In genomic region chr3:71413572-71413971, GRCh38 we compare ENCODE assay signal across 35 cellular contexts.
DNase-seq lines count a peak whose midpoint lies in the region; ATAC-seq, FAIRE-seq and TF ChIP-seq lines count a peak whose summit lies in the region.
"Had no signal": no experiment of that assay in that cellular context is flagged by ENCODE, and none has a peak within 500 bp of the region (broad histone marks: within the 10 kb centered on the region; RNA-seq: fewer than 3 reads in every experiment).

No MANE protein-coding gene starts in this region.

- peak; percentile 81 for FAIRE-seq in endothelial cell of umbilical vein (lab: Jason Lieb, UNC)
- FAIRE-seq: frontal cortex, GM12892, H1, kidney had no signal

- WGBS in smooth muscle cell (ENCODE audit: low lambda C conversion rate) = 76% methylated on average over 3 of the region's 3 CpGs

- H4K20me1 ChIP-seq in endothelial cell of umbilical vein (replicated peaks; ENCODE audit: control insufficient read depth, extremely low read depth, insufficient read depth, low read length) (no peaks in the 10 kb centered on the region), smooth muscle cell (ENCODE audit: low read depth) (no peaks in the 10 kb centered on the region)

- H3K36me3 Mint-ChIP-seq in activated T-cell treated with anti-CD3 and anti-CD28 coated beads, Interleukin-2, amount 50 U/mL, for 72 hours (ENCODE audit: insufficient read depth in 2 of 2) = no peaks in the 10 kb centered on the region
- no peaks in the 10 kb centered on the region for H3K36me3 Mint-ChIP-seq in progenitor cell of endocrine pancreas (ENCODE audit: insufficient read depth)

- H3K9me3 Mint-ChIP-seq in activated T-cell treated with anti-CD3 and anti-CD28 coated beads, Interleukin-2, amount 50 U/mL, for 72 hours = no peaks in the 10 kb centered on the region
- no peaks in the 10 kb centered on the region for H3K9me3 Mint-ChIP-seq in progenitor cell of endocrine pancreas (ENCODE audit: low read depth)
- H3K9me3 Mint-ChIP-seq: activated naive CD8-positive, alpha-beta T cell treated with anti-CD3 and anti-CD28 coated beads, Interleukin-2, amount 10 ng/mL, durations not matched to agents 7 days and 5 days; effector memory CD8-positive, alpha-beta T cell; stimulated activated naive CD8-positive, alpha-beta T cell treated with anti-CD3 and anti-CD28 coated beads, Interleukin-15, Interleukin-2, amounts not matched to agents 100 ng/mL and 50 ng/mL, for 24 hours had no signal

- no peak for ATAC-seq in activated T-cell treated with anti-CD3 and anti-CD28 coated beads, Interleukin-2, amount 50 U/mL, for 72 hours (replicated peaks in 1 of 2)
- peak; percentile 51; the same call in 2 of the 3 replicates for ATAC-seq in RWPE2 (ENCODE audit: low read depth)
- ATAC-seq: effector memory CD8-positive, alpha-beta T cell; SK-N-SH treated with all-trans-retinoic acid at 6 μM for 48 hours had no signal

- H3K27ac Mint-ChIP-seq in activated T-cell treated with anti-CD3 and anti-CD28 coated beads, Interleukin-2, amount 50 U/mL, for 72 hours = peak overlapping the region; percentile 6
- H3K27ac Mint-ChIP-seq in progenitor cell of endocrine pancreas = no peak overlapping the region
- H3K27ac Mint-ChIP-seq: activated naive CD8-positive, alpha-beta T cell treated with anti-CD3 and anti-CD28 coated beads, Interleukin-2, amount 10 ng/mL, durations not matched to agents 7 days and 5 days had no signal

- intact Hi-C loops in endothelial cell of umbilical vein (cut with micrococcal nuclease) = no loop called here

- H3K9ac ChIP-seq in endothelial cell of umbilical vein (replicated peaks; ENCODE audit: extremely low read depth, insufficient read depth, low read length) = peak overlapping the region; percentile 32
- no peak overlapping the region for H3K9ac ChIP-seq in smooth muscle cell (ENCODE audit: low read depth)
- H3K9ac ChIP-seq: parathyroid adenoma had no signal

- no peak for DNase-seq in activated T-cell treated with anti-CD3 and anti-CD28 coated beads, Interleukin-2, amount 50 U/mL, for 72 hours
- DNase-seq in activated T-cell treated with anti-CD3 and anti-CD28 coated beads for 4 hours = no peak
- no peak for DNase-seq in RWPE2 (ENCODE audit: low spot score)
- peak; percentile 53 for DNase-seq in endothelial cell of umbilical vein (ENCODE audit: low read depth, low spot score)
- DNase-seq in smooth muscle cell (lab: John Stamatoyannopoulos, UW; ENCODE audit: unreplicated experiment) = no peak
- DNase-seq in G401 (ENCODE audit: low spot score) = no peak
- DNase-seq in progenitor cell of endocrine pancreas (ENCODE audit: low spot score, unreplicated experiment) = no peak
- DNase-seq in HuH-7.5 (ENCODE audit: low spot score) = no peak
- DNase-seq: 8988T; activated CD4-positive, CD25-positive, alpha-beta regulatory T cell treated with anti-CD3 and anti-CD28 coated beads, Interleukin-2, amount 50 U/mL, for 72 hours; activated naive CD8-positive, alpha-beta T cell treated with anti-CD3 and anti-CD28 coated beads, Interleukin-2, amount 10 ng/mL, durations not matched to agents 7 days and 5 days; caudate nucleus; cortex of kidney; DMS153; effector memory CD8-positive, alpha-beta T cell; heart right ventricle; Kasumi-1; kidney; NCI-H1436; NCI-H226; NCI-H526 treated with DMSO at 0.1 percent for 48 hours; NK-92 treated with Interleukin-12 subunit alpha and Interleukin-12 subunit beta, amount 100 ng/mL, for 24 hours; PC-9; Right ventricle myocardium superior; stimulated activated CD4-positive, alpha-beta T cell treated with anti-CD3 and anti-CD28 coated beads, Interleukin-1b, Interleukin-23, amount 100 ng/mL, for 48 hours; T-helper 2 cell; testis had no signal

- no peaks in the 10 kb centered on the region for H3K27me3 Mint-ChIP-seq in activated T-cell treated with anti-CD3 and anti-CD28 coated beads, Interleukin-2, amount 50 U/mL, for 72 hours (ENCODE audit: low read depth)
- H3K27me3 Mint-ChIP-seq in progenitor cell of endocrine pancreas = no peaks in the 10 kb centered on the region
- H3K27me3 Mint-ChIP-seq: activated naive CD8-positive, alpha-beta T cell treated with anti-CD3 and anti-CD28 coated beads, Interleukin-2, amount 10 ng/mL, durations not matched to agents 7 days and 5 days; effector memory CD8-positive, alpha-beta T cell; stimulated activated naive CD8-positive, alpha-beta T cell treated with anti-CD3 and anti-CD28 coated beads, Interleukin-15, Interleukin-2, amounts not matched to agents 100 ng/mL and 50 ng/mL, for 24 hours had no signal

- BruUV-seq in endothelial cell of umbilical vein (replicated peaks; lab: Mats Ljungman, UMichigan) = no TSS peak

- no peaks in the 10 kb centered on the region for H3K36me3 ChIP-seq in RWPE2 (ENCODE audit: low read depth)
- H3K36me3 ChIP-seq in endothelial cell of umbilical vein (ENCODE audit: control insufficient read depth in 2 of 2, extremely low read depth in 1 of 2, insufficient read depth in 2 of 2, low read length in 2 of 2) = no peaks in the 10 kb centered on the region
- H3K36me3 ChIP-seq in smooth muscle cell (ENCODE audit: low read depth) = no peaks in the 10 kb centered on the region
- H3K36me3 ChIP-seq: ascending aorta, heart right ventricle had no signal

- H3K4me2 ChIP-seq in endothelial cell of umbilical vein (ENCODE audit: insufficient read depth, low read length) (peak overlapping the region; percentile 79), smooth muscle cell (peak overlapping the region; percentile 19)
- H3K4me2 ChIP-seq: PC-9 had no signal

- no peak overlapping the region for H3K4me3 Mint-ChIP-seq in activated T-cell treated with anti-CD3 and anti-CD28 coated beads, Interleukin-2, amount 50 U/mL, for 72 hours
- H3K4me3 Mint-ChIP-seq in progenitor cell of endocrine pancreas (ENCODE audit: low read depth) = no peak overlapping the region
- H3K4me3 Mint-ChIP-seq: activated naive CD8-positive, alpha-beta T cell treated with anti-CD3 and anti-CD28 coated beads, Interleukin-2, amount 10 ng/mL, durations not matched to agents 7 days and 5 days; effector memory CD8-positive, alpha-beta T cell; stimulated activated naive CD8-positive, alpha-beta T cell treated with anti-CD3 and anti-CD28 coated beads, Interleukin-15, Interleukin-2, amounts not matched to agents 100 ng/mL and 50 ng/mL, for 24 hours had no signal

- peaks cover 83% of the 10 kb centered on the region for H3K4me1 Mint-ChIP-seq in activated T-cell treated with anti-CD3 and anti-CD28 coated beads, Interleukin-2, amount 50 U/mL, for 72 hours (ENCODE audit: low read depth)
- H3K4me1 Mint-ChIP-seq in progenitor cell of endocrine pancreas (ENCODE audit: low read depth) = peaks cover 29% of the 10 kb centered on the region

- no peak for TF ChIP-seq POLR2A in endothelial cell of umbilical vein (IDR thresholded peaks at IDR 0.05; ENCODE audit: low read depth, low read length)

- peak overlapping the region; percentile 60 for H2AFZ ChIP-seq in endothelial cell of umbilical vein (ENCODE audit: low read depth, low read length)
- H2AFZ ChIP-seq in smooth muscle cell (ENCODE audit: low read depth) = no peak overlapping the region
- H2AFZ ChIP-seq: parathyroid adenoma, PC-9 had no signal

- POLR2A ChIA-PET in endothelial cell of umbilical vein (lab: Charles Lee) = no interaction called here

- TF ChIP-seq CTCF in RWPE2 (IDR thresholded peaks at IDR 0.05; ENCODE audit: poor library complexity, severe bottlenecking) (no peak), endothelial cell of umbilical vein (IDR thresholded peaks at IDR 0.05; ENCODE audit: extremely low read depth in 1 of 2, insufficient read depth in 1 of 2, low read depth in 1 of 2, low read length in 2 of 2) (no peak), smooth muscle cell (IDR thresholded peaks at IDR 0.05; ENCODE audit: borderline replicate concordance, insufficient read depth, poor library complexity, severe bottlenecking) (no peak), progenitor cell of endocrine pancreas (IDR thresholded peaks at IDR 0.05; ENCODE audit: unreplicated experiment) (no peak)

- H3K9me1 ChIP-seq in endothelial cell of umbilical vein (replicated peaks; ENCODE audit: control insufficient read depth, extremely low read depth, insufficient read depth, low read length) = no peaks in the 10 kb centered on the region

- H3K79me2 ChIP-seq in endothelial cell of umbilical vein (ENCODE audit: control insufficient read depth, insufficient read depth, low read length) (no peaks in the 10 kb centered on the region), smooth muscle cell (ENCODE audit: low read depth) (peaks cover 10% of the 10 kb centered on the region)

- H3K27ac ChIP-seq in RWPE2 (ENCODE audit: poor library complexity, severe bottlenecking) = peak overlapping the region; percentile 57
- peak overlapping the region; percentile 86 for H3K27ac ChIP-seq in endothelial cell of umbilical vein (ENCODE audit: insufficient read depth, low read depth, low read length)
- peak overlapping the region; percentile 23 for H3K27ac ChIP-seq in smooth muscle cell (ENCODE audit: low read depth)
- H3K27ac ChIP-seq: ascending aorta, heart right ventricle, parathyroid adenoma, PC-9, testis had no signal

- H3K4me1 ChIP-seq in RWPE2 (ENCODE audit: insufficient read depth, poor library complexity, severe bottlenecking) (peaks cover 20% of the 10 kb centered on the region), endothelial cell of umbilical vein (ENCODE audit: control insufficient read depth, extremely low read depth, insufficient read depth, low read length) (peaks cover 16% of the 10 kb centered on the region), smooth muscle cell (ENCODE audit: low read depth) (peaks cover 15% of the 10 kb centered on the region)
- H3K4me1 ChIP-seq: ascending aorta, parathyroid adenoma, testis had no signal

- in situ Hi-C loops in G401 (cut with HindIII; ENCODE audit: low sequenced_read_pairs) = no loop called here

- dilution Hi-C loops in endothelial cell of umbilical vein (cut with MboI; ENCODE audit: extremely low pct_ligation_motif_present, low sequenced_read_pairs) = no loop called here

- H3K27me3 ChIP-seq in RWPE2 (ENCODE audit: insufficient read depth, poor library complexity, severe bottlenecking) = no peaks in the 10 kb centered on the region
- H3K27me3 ChIP-seq in endothelial cell of umbilical vein (ENCODE audit: control insufficient read depth in 2 of 2, insufficient read depth in 2 of 2, low read length in 2 of 2) = no peaks in the 10 kb centered on the region
- H3K27me3 ChIP-seq in smooth muscle cell (ENCODE audit: low read depth) = no peaks in the 10 kb centered on the region
- H3K27me3 ChIP-seq: ascending aorta, heart right ventricle, testis had no signal

- CTCF ChIA-PET in endothelial cell of umbilical vein (lab: Charles Lee) = no interaction called here

- H3K4me3 ChIP-seq in RWPE2 (ENCODE audit: severe bottlenecking) (no peak overlapping the region), endothelial cell of umbilical vein (replicated peaks in 1 of 3; ENCODE audit: insufficient read depth in 1 of 3, low read depth in 1 of 3, low read length in 3 of 3) (no peak overlapping the region), smooth muscle cell (no peak overlapping the region)
- H3K4me3 ChIP-seq: ascending aorta, heart right ventricle, PC-9, skin epidermis, testis had no signal

- H3F3A ChIP-seq in smooth muscle cell (ENCODE audit: low read depth) = no peaks in the 10 kb centered on the region

- no peaks in the 10 kb centered on the region for H3K9me3 ChIP-seq in RWPE2 (ENCODE audit: severe bottlenecking)
- no peaks in the 10 kb centered on the region for H3K9me3 ChIP-seq in endothelial cell of umbilical vein (replicated peaks; ENCODE audit: control insufficient read depth, insufficient read depth, low read length)
- no peaks in the 10 kb centered on the region for H3K9me3 ChIP-seq in smooth muscle cell (replicated peaks; ENCODE audit: low read depth)
- H3K9me3 ChIP-seq: ascending aorta, heart right ventricle, testis had no signal

Comparison
In these comparisons a context has a peak if more than half of its experiments do, and no peak if none do; other contexts are left out.
1. H3K27ac ChIP-seq: peak in every context shown above with its lines; median percentile 86 in endothelial cell of umbilical vein; 57 in RWPE2; 23 in smooth muscle cell.